ENCODE assay signal across 8 cellular contexts in the genomic region with DNA sequence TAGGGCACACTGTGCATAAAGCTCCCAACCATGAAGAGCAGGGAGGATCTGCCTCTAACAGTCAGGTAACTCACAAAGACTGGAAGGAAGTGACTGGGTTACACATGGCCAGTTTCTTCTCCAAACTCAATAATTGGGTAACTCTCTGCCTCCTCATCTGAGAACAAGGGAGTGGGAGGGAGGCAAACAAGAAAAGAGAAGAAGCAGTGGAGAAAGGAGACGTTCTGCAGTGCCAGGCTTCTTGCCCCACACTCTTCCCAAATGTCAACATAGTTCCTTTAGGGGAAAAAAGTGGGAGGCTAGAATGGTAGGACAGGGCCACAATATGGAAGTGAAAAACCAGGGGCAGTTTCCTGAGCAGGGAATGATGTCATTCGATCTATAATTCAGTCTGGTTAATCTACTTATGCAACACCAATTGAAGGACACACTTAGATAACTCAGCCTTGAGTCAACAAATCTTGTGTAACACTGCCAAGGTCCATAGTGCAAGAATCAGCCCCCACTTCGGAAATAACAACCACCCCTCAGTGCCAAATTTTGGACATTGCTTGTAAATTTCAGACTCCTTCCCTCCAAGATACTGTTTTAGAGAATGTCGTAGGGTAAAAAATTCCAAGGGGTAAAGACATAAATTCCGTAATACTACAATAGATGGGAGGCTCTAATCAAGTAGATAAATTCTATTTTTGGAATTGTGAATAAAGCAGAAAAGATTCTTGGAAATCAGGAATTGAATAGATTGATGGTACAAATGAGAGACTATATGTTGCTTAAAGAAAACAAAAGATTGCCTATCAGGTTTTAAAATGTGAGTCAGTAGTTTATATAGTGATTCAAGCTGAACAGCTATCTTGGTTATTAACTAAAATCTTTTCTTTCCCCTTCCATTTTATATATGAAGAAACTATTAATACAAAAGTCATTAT.
DNase-seq lines count a peak whose midpoint lies in the region; ATAC-seq and TF ChIP-seq lines count a peak whose summit lies in the region.

No MANE protein-coding gene starts in this region.

- H3K27ac ChIP-seq in rectal smooth muscle tissue (ENCODE audit: low read depth, low read length), result peak overlapping the region; percentile 83

- no peak for TF ChIP-seq CTCF in fibroblast of pulmonary artery (IDR thresholded peaks at IDR 0.05; ENCODE audit: low read length, missing control alignments)

- H3K4me3 ChIP-seq in fibroblast of pulmonary artery (replicated peaks; ENCODE audit: low read depth, low read length), result no peak overlapping the region
- H3K4me3 ChIP-seq in rectal smooth muscle tissue (ENCODE audit: low read length), result no peak overlapping the region

- H3K9ac ChIP-seq in rectal smooth muscle tissue (ENCODE audit: low read length), result no peak overlapping the region

- H3K36me3 ChIP-seq in rectal smooth muscle tissue (ENCODE audit: control insufficient read depth, insufficient read depth, low read length), result no peaks in the 10 kb centered on the region

- H3K27me3 ChIP-seq in rectal smooth muscle tissue (ENCODE audit: control insufficient read depth, insufficient read depth, low read length), result no peaks in the 10 kb centered on the region

- peaks cover 48% of the 10 kb centered on the region for H3K4me1 ChIP-seq in rectal smooth muscle tissue (ENCODE audit: control insufficient read depth, insufficient read depth, low read length)

- DNase-seq in ELR (ENCODE audit: low read depth) (peak; percentile 87), OCI-M1 (lab: John Stamatoyannopoulos, UW) (peak; percentile 15), fibroblast of pulmonary artery (ENCODE audit: low read depth) (peak; percentile 98)
- DNase-seq in activated CD4-positive, CD25-positive, alpha-beta regulatory T cell (lab: John Stamatoyannopoulos, UW), result no peak

- ATAC-seq in HG02970 (IDR thresholded peaks at IDR 0.05; ENCODE audit: low FRiP score, unreplicated experiment) (no peak), HG02759 (IDR thresholded peaks at IDR 0.05; ENCODE audit: unreplicated experiment) (no peak), HG02610 (IDR thresholded peaks at IDR 0.05; ENCODE audit: unreplicated experiment) (no peak)

Comparison
In these comparisons a context has a peak if more than half of its experiments do, and no peak if none do; other contexts are left out.
1. DNase-seq: peak in ELR (single experiment), OCI-M1 (single experiment) and fibroblast of pulmonary artery (single experiment); none in activated CD4-positive, CD25-positive, alpha-beta regulatory T cell (0 of 4).